28 cellular contexts compared by ENCODE assay signal in genomic region chr3:187586226-187586625, GRCh38.
"Had no signal": no experiment of that assay in that cellular context is flagged by ENCODE, and none has a peak within 500 bp of the region (broad histone marks: within the 10 kb centered on the region; RNA-seq: fewer than 3 reads in every experiment).

No MANE protein-coding gene starts in this region.

- H3K9me3 ChIP-seq: SK-N-SH had no signal

- ATAC-seq: HepG2, Panc1, PC-3, T-helper 17 cell had no signal

- DNase-seq: IMR-90, Karpas-422, KG1, MM.1S, MV-4-11, NCI-H1048, NCI-H1105, NCI-H1417, NCI-H1436 treated with DMSO at 0.1 percent for 48 hours, NCI-H1694 treated with DMSO at 0.1 percent for 48 hours, NCI-H1930, NCI-H2081, NCI-H2107, NCI-H2227 treated with DMSO at 0.1 percent for 48 hours, NCI-H446, NCI-H510A, NCI-H524 treated with DMSO at 0.1 percent for 48 hours, NCI-H69, NCI-H774, PC-3, SHP77, SK-N-SH, T-helper 1 cell, T-helper 17 cell had no signal

- H3K4me1 Mint-ChIP-seq: T-helper 17 cell had no signal

- H3K27ac Mint-ChIP-seq: T-helper 17 cell; T-helper 2 cell treated with Interferon-gamma antibody and Interleukin-4, amounts not matched to agents 5 μg/mL and 100 μg/mL, for 36 hours had no signal

- H3K9me3 Mint-ChIP-seq: T-helper 2 cell treated with Interferon-gamma antibody and Interleukin-4, amounts not matched to agents 5 μg/mL and 100 μg/mL, for 36 hours had no signal

- H3K4me3 Mint-ChIP-seq: T-helper 17 cell; T-helper 2 cell treated with Interferon-gamma antibody and Interleukin-4, amounts not matched to agents 5 μg/mL and 100 μg/mL, for 36 hours had no signal

- FAIRE-seq: HepG2 had no signal

- H3K27ac ChIP-seq: RWPE1 had no signal
